11 cellular contexts compared by ENCODE assay signal in the genomic region with DNA sequence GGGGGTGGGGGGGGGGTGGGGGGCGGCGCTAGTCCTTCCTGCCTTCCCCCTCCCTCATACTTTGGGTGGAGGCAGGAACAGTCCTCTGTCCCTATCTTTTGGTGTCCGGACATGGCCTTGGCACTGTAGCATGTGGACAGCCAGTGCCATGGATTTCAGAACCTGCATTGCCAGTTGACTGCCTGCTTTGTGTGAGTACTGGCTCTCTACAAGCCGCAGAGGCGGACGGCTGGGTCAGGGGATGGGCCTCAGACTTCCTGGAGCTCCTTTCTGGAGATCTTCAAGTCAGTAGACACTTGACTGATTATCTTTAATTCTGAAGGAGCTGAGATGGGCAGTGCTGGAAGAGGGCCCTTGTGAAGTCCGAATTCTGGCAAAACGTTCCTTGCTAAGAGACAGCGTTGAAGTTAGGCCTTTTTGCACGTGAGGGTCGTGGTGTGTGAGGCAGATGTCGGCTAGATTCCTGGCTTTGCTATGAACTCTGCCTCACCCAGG. TPM values are rescaled to one million over a fixed set of nuclear protein-coding genes. Genes with fewer than 3 reads are reported as not detected.
DNase-seq lines count a peak whose midpoint lies in the region; FAIRE-seq and TF ChIP-seq lines count a peak whose summit lies in the region.
"Had no signal": no experiment of that assay in that cellular context is flagged by ENCODE, and none has a peak within 500 bp of the region (broad histone marks: within the 10 kb centered on the region; RNA-seq: fewer than 3 reads in every experiment).

No MANE protein-coding gene starts in this region.

- H3K27me3 ChIP-seq in endothelial cell of umbilical vein (ENCODE audit: control insufficient read depth in 2 of 2, insufficient read depth in 2 of 2, low read length in 2 of 2) = no peaks in the 10 kb centered on the region

- peak overlapping the region; percentile 46 for H3K27ac ChIP-seq in endothelial cell of umbilical vein (ENCODE audit: insufficient read depth, low read depth, low read length)
- peak overlapping the region; percentile 69 for H3K27ac ChIP-seq in temporal lobe (ENCODE audit: low read depth, low read length)

- dilution Hi-C loops in endothelial cell of umbilical vein (cut with MboI; ENCODE audit: extremely low pct_ligation_motif_present, low sequenced_read_pairs) = no loop called here

- no TSS peak for BruUV-seq in endothelial cell of umbilical vein (replicated peaks; lab: Mats Ljungman, UMichigan)

- no peaks in the 10 kb centered on the region for H4K20me1 ChIP-seq in endothelial cell of umbilical vein (replicated peaks; ENCODE audit: control insufficient read depth, extremely low read depth, insufficient read depth, low read length)

- TF ChIP-seq CTCF in endothelial cell of umbilical vein (IDR thresholded peaks at IDR 0.05; ENCODE audit: extremely low read depth in 1 of 2, insufficient read depth in 1 of 2, low read depth in 1 of 2, low read length in 2 of 2) = no peak

- H3K9me1 ChIP-seq in endothelial cell of umbilical vein (replicated peaks; ENCODE audit: control insufficient read depth, extremely low read depth, insufficient read depth, low read length) = no peaks in the 10 kb centered on the region

- CTCF ChIA-PET in endothelial cell of umbilical vein (lab: Charles Lee) = interaction anchor here (0.6 to 1.7 kb wide), 4 partner anchors 9 to 390 kb away, joined by 3 to 17 read pairs (median 4); no protein-coding TSS in a partner anchor

- H2AFZ ChIP-seq in endothelial cell of umbilical vein (ENCODE audit: low read depth, low read length) = no peak overlapping the region

- H3K4me3 ChIP-seq in endothelial cell of umbilical vein (replicated peaks in 1 of 3; ENCODE audit: insufficient read depth in 1 of 3, low read depth in 1 of 3, low read length in 3 of 3) = peak overlapping the region in 2 of 3 experiments; percentile 65 to 86
- H3K4me3 ChIP-seq: Peyer's patch had no signal

- peaks cover 79% of the 10 kb centered on the region for H3K79me2 ChIP-seq in endothelial cell of umbilical vein (ENCODE audit: control insufficient read depth, insufficient read depth, low read length)

- H3K36me3 ChIP-seq in endothelial cell of umbilical vein (ENCODE audit: control insufficient read depth in 2 of 2, extremely low read depth in 1 of 2, insufficient read depth in 2 of 2, low read length in 2 of 2) = peaks cover under 1 to 4% of the 10 kb centered on the region in 2 experiments
- H3K36me3 ChIP-seq: Peyer's patch had no signal

- intact Hi-C loops in endothelial cell of umbilical vein (cut with micrococcal nuclease) = loop anchor here (1.0 kb wide), 1 partner anchor 330 kb away; no protein-coding TSS in a partner anchor

- H3K4me2 ChIP-seq in endothelial cell of umbilical vein (ENCODE audit: insufficient read depth, low read length) = peak overlapping the region; percentile 72

- peak; percentile 33 to 67 for DNase-seq in NCI-H526 (lab: John Stamatoyannopoulos, UW)
- peak; percentile 21 for DNase-seq in endothelial cell of umbilical vein (ENCODE audit: low read depth, low spot score)
- peak; percentile 55 to 71 for DNase-seq in lung microvascular endothelial cell (ENCODE audit: low read depth in 2 of 2)
- no peak for DNase-seq in T-helper 2 cell
- DNase-seq in DMS114 treated with DMSO at 0.1 percent for 48 hours (lab: John Stamatoyannopoulos, UW; ENCODE audit: unreplicated experiment) = no peak
- DNase-seq in erythroblast (lab: John Stamatoyannopoulos, UW) = no peak
- DNase-seq in D341Med (ENCODE audit: low spot score) = no peak
- DNase-seq: activated naive CD4-positive, alpha-beta T cell treated with anti-CD3 and anti-CD28 coated beads for 36 hours; NCI-H1436 treated with DMSO at 0.1 percent for 48 hours; Peyer's patch had no signal

- FAIRE-seq in endothelial cell of umbilical vein (lab: Jason Lieb, UNC) = peak; percentile 26

- POLR2A ChIA-PET in endothelial cell of umbilical vein (lab: Charles Lee) = interaction anchor here (0.6 kb wide), 1 partner anchor 870 kb away, joined by 3 read pairs; no protein-coding TSS in a partner anchor

- H3K4me1 ChIP-seq in endothelial cell of umbilical vein (ENCODE audit: control insufficient read depth, extremely low read depth, insufficient read depth, low read length) = peaks cover 53% of the 10 kb centered on the region

- TF ChIP-seq POLR2A in endothelial cell of umbilical vein (IDR thresholded peaks at IDR 0.05; ENCODE audit: low read depth, low read length) = peak; percentile 52
- TF ChIP-seq POLR2A in erythroblast (IDR thresholded peaks at IDR 0.05; ENCODE audit: low read length) = no peak

- peak overlapping the region; percentile 89 for H3K9ac ChIP-seq in endothelial cell of umbilical vein (replicated peaks; ENCODE audit: extremely low read depth, insufficient read depth, low read length)

- H3K9me3 ChIP-seq in endothelial cell of umbilical vein (replicated peaks; ENCODE audit: control insufficient read depth, insufficient read depth, low read length) = no peaks in the 10 kb centered on the region
- H3K9me3 ChIP-seq: Peyer's patch had no signal

TF ChIP-seq in endothelial cell of umbilical vein, 7 proteins besides CTCF, POLR2A, EP300 and RAD21:
- TF ChIP-seq MYC (IDR thresholded peaks at IDR 0.05; ENCODE audit: low read depth, low read length) (no peak), JUN (IDR thresholded peaks at IDR 0.05; ENCODE audit: borderline replicate concordance, insufficient read depth, insufficient read length, low read depth) (no peak)

RNA-seq across cellular contexts. Expression of a gene that starts 2.5 kb away (rescaled TPM):
- total RNA-seq in endothelial cell of umbilical vein (344 and 395 TPM in 2 replicates), lung microvascular endothelial cell (27.6 and 144 TPM in 2 replicates), temporal lobe (14.5 TPM)
- 147 and 178 TPM in 2 replicates for polyA plus RNA-seq in endothelial cell of umbilical vein
- polyA plus RNA-seq in endothelial cell of umbilical vein (2011; cell fraction: cytosol; rRNA removed) = 142 and 185 TPM in 2 replicates
- polyA plus RNA-seq in endothelial cell of umbilical vein (2011; cell fraction: nucleus; rRNA removed) = 63.2 and 65.1 TPM in 2 replicates
- polyA plus RNA-seq in endothelial cell of umbilical vein (2012) = 84.8 and 369 TPM in 2 replicates
- 90.8 and 139 TPM in 2 replicates for polyA minus RNA-seq in endothelial cell of umbilical vein
- polyA minus RNA-seq in endothelial cell of umbilical vein (2011; cell fraction: cytosol; rRNA and poly(A)+ RNA removed) = not detected
- 35.4 and 38.8 TPM in 2 replicates for polyA minus RNA-seq in endothelial cell of umbilical vein (2011; cell fraction: nucleus; rRNA and poly(A)+ RNA removed)
- total RNA-seq: activated naive CD4-positive, alpha-beta T cell treated with anti-CD3 and anti-CD28 coated beads for 36 hours had no signal

Comparison
In these comparisons a context has a peak if more than half of its experiments do, and no peak if none do; other contexts are left out.
1. DNase-seq: peak in NCI-H526 (2 of 2), endothelial cell of umbilical vein (single experiment) and lung microvascular endothelial cell (2 of 2); none in T-helper 2 cell (0 of 5), DMS114 treated with DMSO at 0.1 percent for 48 hours (single experiment), erythroblast (0 of 2) and D341Med (single experiment).